ENCODE assay signal across 1 cellular context in genomic region chr17:38798614-38799500, GRCh38.
TF ChIP-seq lines count a peak whose summit lies in the region.

No MANE protein-coding gene starts in this region.

TF ChIP-seq in HepG2, 621 proteins besides CTCF, POLR2A, EP300 and RAD21 (continued from another document and continues in another):
- 0 out of 2 replicates have a peak, but pooled peaks have one; percentile 18 for TF ChIP-seq ZNF138 (CRISPR knock-in tag; IDR thresholded peaks at IDR 0.05; ENCODE audit: low read depth)
- peak; percentile 81 for TF ChIP-seq SRY (CRISPR knock-in tag; IDR thresholded peaks at IDR 0.05)
- TF ChIP-seq ZNF646 (CRISPR knock-in tag; IDR thresholded peaks at IDR 0.05): no peak
- 0 out of 2 replicates have a peak, but pooled peaks have one; percentile 22 for TF ChIP-seq ZNF530 (CRISPR knock-in tag; IDR thresholded peaks at IDR 0.05; ENCODE audit: low read depth)
- TF ChIP-seq ZNF773 (CRISPR knock-in tag; IDR thresholded peaks at IDR 0.05; ENCODE audit: borderline replicate concordance): peak; percentile 88; the same call in 1 of the 2 replicates
- TF ChIP-seq HMGXB4 (CRISPR knock-in tag; IDR thresholded peaks at IDR 0.05; ENCODE audit: borderline replicate concordance in 1 of 2, low read depth in 1 of 2): peak in 1 of 2 experiments; percentile 61; a peak in 3 of 4 replicates
- TF ChIP-seq MEF2D (CRISPR knock-in tag; IDR thresholded peaks at IDR 0.05): peak; percentile 60; the same call in 1 of the 2 replicates
- no peak for TF ChIP-seq HNRNPUL1 (IDR thresholded peaks at IDR 0.05; ENCODE audit: low read depth, low read length)
- TF ChIP-seq, protein P1, sequence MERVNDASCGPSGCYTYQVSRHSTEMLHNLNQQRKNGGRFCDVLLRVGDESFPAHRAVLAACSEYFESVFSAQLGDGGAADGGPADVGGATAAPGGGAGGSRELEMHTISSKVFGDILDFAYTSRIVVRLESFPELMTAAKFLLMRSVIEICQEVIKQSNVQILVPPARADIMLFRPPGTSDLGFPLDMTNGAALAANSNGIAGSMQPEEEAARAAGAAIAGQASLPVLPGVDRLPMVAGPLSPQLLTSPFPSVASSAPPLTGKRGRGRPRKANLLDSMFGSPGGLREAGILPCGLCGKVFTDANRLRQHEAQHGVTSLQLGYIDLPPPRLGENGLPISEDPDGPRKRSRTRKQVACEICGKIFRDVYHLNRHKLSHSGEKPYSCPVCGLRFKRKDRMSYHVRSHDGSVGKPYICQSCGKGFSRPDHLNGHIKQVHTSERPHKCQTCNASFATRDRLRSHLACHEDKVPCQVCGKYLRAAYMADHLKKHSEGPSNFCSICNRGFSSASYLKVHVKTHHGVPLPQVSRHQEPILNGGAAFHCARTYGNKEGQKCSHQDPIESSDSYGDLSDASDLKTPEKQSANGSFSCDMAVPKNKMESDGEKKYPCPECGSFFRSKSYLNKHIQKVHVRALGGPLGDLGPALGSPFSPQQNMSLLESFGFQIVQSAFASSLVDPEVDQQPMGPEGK (CRISPR knock-in tag; IDR thresholded peaks at IDR 0.05): peak; percentile 89
- peak; percentile 83 for TF ChIP-seq SAP130 (CRISPR knock-in tag; IDR thresholded peaks at IDR 0.05; ENCODE audit: low read depth)
- TF ChIP-seq ARHGAP35 (CRISPR knock-in tag; IDR thresholded peaks at IDR 0.05; ENCODE audit: borderline replicate concordance): peak; percentile 91
- 0 out of 2 replicates have a peak, but pooled peaks have one; percentile 43 for TF ChIP-seq TSC22D2 (CRISPR knock-in tag; IDR thresholded peaks at IDR 0.05; ENCODE audit: borderline replicate concordance)
- no peak for TF ChIP-seq RFXANK (CRISPR knock-in tag; IDR thresholded peaks at IDR 0.05)
- peak; percentile 7; the same call in 1 of the 2 replicates for TF ChIP-seq ZNF691 (CRISPR knock-in tag; IDR thresholded peaks at IDR 0.05; ENCODE audit: borderline replicate concordance, low read depth)
- peak; percentile 39; the same call in 1 of the 2 replicates for TF ChIP-seq ZNF430 (CRISPR knock-in tag; IDR thresholded peaks at IDR 0.05)
- TF ChIP-seq U2AF1 (optimal IDR thresholded peaks at IDR 0.05; ENCODE audit: low read depth, low read length): no peak
- TF ChIP-seq KDM5A (IDR thresholded peaks at IDR 0.05; ENCODE audit: borderline replicate concordance, low read length): peak; percentile 51; the same call in 1 of the 2 replicates
- peak; percentile 34; the same call in 1 of the 2 replicates for TF ChIP-seq ZNF792 (CRISPR knock-in tag; IDR thresholded peaks at IDR 0.05)
- no peak for TF ChIP-seq ZFAT (CRISPR knock-in tag; conservative IDR thresholded peaks at IDR 0.05)
- TF ChIP-seq ZNF224 (CRISPR knock-in tag; IDR thresholded peaks at IDR 0.05): no peak; the same call in 1 of the 2 replicates
- TF ChIP-seq, protein P2, sequence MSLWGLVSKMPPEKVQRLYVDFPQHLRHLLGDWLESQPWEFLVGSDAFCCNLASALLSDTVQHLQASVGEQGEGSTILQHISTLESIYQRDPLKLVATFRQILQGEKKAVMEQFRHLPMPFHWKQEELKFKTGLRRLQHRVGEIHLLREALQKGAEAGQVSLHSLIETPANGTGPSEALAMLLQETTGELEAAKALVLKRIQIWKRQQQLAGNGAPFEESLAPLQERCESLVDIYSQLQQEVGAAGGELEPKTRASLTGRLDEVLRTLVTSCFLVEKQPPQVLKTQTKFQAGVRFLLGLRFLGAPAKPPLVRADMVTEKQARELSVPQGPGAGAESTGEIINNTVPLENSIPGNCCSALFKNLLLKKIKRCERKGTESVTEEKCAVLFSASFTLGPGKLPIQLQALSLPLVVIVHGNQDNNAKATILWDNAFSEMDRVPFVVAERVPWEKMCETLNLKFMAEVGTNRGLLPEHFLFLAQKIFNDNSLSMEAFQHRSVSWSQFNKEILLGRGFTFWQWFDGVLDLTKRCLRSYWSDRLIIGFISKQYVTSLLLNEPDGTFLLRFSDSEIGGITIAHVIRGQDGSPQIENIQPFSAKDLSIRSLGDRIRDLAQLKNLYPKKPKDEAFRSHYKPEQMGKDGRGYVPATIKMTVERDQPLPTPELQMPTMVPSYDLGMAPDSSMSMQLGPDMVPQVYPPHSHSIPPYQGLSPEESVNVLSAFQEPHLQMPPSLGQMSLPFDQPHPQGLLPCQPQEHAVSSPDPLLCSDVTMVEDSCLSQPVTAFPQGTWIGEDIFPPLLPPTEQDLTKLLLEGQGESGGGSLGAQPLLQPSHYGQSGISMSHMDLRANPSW (CRISPR knock-in tag; IDR thresholded peaks at IDR 0.05; ENCODE audit: borderline replicate concordance): no peak
- no peak for TF ChIP-seq ZMYM4 (CRISPR knock-in tag; IDR thresholded peaks at IDR 0.05)
- no peak for TF ChIP-seq SOX13 (IDR thresholded peaks at IDR 0.05)
- TF ChIP-seq SOX13 (CRISPR knock-in tag; conservative IDR thresholded peaks at IDR 0.05 in 1 of 2, IDR thresholded peaks at IDR 0.05 in 1 of 2): peak in 1 of 2 experiments; percentile 23; a peak in 2 of 4 replicates
- TF ChIP-seq, protein P3, sequence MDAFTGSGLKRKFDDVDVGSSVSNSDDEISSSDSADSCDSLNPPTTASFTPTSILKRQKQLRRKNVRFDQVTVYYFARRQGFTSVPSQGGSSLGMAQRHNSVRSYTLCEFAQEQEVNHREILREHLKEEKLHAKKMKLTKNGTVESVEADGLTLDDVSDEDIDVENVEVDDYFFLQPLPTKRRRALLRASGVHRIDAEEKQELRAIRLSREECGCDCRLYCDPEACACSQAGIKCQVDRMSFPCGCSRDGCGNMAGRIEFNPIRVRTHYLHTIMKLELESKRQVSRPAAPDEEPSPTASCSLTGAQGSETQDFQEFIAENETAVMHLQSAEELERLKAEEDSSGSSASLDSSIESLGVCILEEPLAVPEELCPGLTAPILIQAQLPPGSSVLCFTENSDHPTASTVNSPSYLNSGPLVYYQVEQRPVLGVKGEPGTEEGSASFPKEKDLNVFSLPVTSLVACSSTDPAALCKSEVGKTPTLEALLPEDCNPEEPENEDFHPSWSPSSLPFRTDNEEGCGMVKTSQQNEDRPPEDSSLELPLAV (CRISPR knock-in tag; conservative IDR thresholded peaks at IDR 0.05; ENCODE audit: low read depth): no peak; the same call in 1 of the 2 replicates
- 0 out of 2 replicates have a peak, but pooled peaks have one; percentile 4 for TF ChIP-seq ZNF790 (CRISPR knock-in tag; IDR thresholded peaks at IDR 0.05; ENCODE audit: borderline replicate concordance)
- peak; percentile 89; the same call in 1 of the 2 replicates for TF ChIP-seq KAT7 (CRISPR knock-in tag; IDR thresholded peaks at IDR 0.05; ENCODE audit: borderline replicate concordance)
- TF ChIP-seq CREB1 (IDR thresholded peaks at IDR 0.05): no peak
- no peak for TF ChIP-seq CREB1 (CRISPR knock-in tag; IDR thresholded peaks at IDR 0.05)
- peak; percentile 68; the same call in 1 of the 2 replicates for TF ChIP-seq ZNF572 (CRISPR knock-in tag; IDR thresholded peaks at IDR 0.05)
- TF ChIP-seq, protein P4, sequence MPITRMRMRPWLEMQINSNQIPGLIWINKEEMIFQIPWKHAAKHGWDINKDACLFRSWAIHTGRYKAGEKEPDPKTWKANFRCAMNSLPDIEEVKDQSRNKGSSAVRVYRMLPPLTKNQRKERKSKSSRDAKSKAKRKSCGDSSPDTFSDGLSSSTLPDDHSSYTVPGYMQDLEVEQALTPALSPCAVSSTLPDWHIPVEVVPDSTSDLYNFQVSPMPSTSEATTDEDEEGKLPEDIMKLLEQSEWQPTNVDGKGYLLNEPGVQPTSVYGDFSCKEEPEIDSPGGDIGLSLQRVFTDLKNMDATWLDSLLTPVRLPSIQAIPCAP (CRISPR knock-in tag; IDR thresholded peaks at IDR 0.05; ENCODE audit: low read depth): no peak
- TF ChIP-seq, protein P5, sequence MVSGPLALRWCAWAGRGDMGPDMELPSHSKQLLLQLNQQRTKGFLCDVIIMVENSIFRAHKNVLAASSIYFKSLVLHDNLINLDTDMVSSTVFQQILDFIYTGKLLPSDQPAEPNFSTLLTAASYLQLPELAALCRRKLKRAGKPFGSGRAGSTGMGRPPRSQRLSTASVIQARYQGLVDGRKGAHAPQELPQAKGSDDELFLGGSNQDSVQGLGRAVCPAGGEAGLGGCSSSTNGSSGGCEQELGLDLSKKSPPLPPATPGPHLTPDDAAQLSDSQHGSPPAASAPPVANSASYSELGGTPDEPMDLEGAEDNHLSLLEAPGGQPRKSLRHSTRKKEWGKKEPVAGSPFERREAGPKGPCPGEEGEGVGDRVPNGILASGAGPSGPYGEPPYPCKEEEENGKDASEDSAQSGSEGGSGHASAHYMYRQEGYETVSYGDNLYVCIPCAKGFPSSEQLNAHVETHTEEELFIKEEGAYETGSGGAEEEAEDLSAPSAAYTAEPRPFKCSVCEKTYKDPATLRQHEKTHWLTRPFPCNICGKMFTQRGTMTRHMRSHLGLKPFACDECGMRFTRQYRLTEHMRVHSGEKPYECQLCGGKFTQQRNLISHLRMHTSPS (CRISPR knock-in tag; IDR thresholded peaks at IDR 0.05; ENCODE audit: low read depth): peak; percentile 76; the same call in 1 of the 2 replicates
- TF ChIP-seq ZNF3 (CRISPR knock-in tag; IDR thresholded peaks at IDR 0.05): no peak
- TF ChIP-seq, protein P6, sequence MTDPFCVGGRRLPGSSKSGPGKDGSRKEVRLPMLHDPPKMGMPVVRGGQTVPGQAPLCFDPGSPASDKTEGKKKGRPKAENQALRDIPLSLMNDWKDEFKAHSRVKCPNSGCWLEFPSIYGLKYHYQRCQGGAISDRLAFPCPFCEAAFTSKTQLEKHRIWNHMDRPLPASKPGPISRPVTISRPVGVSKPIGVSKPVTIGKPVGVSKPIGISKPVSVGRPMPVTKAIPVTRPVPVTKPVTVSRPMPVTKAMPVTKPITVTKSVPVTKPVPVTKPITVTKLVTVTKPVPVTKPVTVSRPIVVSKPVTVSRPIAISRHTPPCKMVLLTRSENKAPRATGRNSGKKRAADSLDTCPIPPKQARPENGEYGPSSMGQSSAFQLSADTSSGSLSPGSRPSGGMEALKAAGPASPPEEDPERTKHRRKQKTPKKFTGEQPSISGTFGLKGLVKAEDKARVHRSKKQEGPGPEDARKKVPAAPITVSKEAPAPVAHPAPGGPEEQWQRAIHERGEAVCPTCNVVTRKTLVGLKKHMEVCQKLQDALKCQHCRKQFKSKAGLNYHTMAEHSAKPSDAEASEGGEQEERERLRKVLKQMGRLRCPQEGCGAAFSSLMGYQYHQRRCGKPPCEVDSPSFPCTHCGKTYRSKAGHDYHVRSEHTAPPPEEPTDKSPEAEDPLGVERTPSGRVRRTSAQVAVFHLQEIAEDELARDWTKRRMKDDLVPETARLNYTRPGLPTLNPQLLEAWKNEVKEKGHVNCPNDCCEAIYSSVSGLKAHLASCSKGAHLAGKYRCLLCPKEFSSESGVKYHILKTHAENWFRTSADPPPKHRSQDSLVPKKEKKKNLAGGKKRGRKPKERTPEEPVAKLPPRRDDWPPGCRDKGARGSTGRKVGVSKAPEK (CRISPR knock-in tag; IDR thresholded peaks at IDR 0.05; ENCODE audit: borderline replicate concordance): no peak
- TF ChIP-seq NFIB (CRISPR knock-in tag; IDR thresholded peaks at IDR 0.05; ENCODE audit: borderline replicate concordance): 0 out of 2 replicates have a peak, but pooled peaks have one; percentile 72
